In genomic region chr2:240559271-240559670, GRCh38 we compare ENCODE assay signal across 8 cellular contexts. TPM values are rescaled to one million over a fixed set of nuclear protein-coding genes. Genes with fewer than 3 reads are reported as not detected.
DNase-seq lines count a peak whose midpoint lies in the region; ATAC-seq and TF ChIP-seq lines count a peak whose summit lies in the region.

No MANE protein-coding gene starts in this region.

- H3K4me3 Mint-ChIP-seq in activated T-cell treated with anti-CD3 and anti-CD28 coated beads, Interleukin-2, amount 50 U/mL, for 4 hours, result peak overlapping the region; percentile 87
- H3K4me3 Mint-ChIP-seq in activated B cell treated with CpG ODN at 0.5 μM for 24 hours, result peak overlapping the region; percentile 72
- H3K4me3 Mint-ChIP-seq in stimulated activated naive B cell treated with anti-CD40 and anti-IgM and Interleukin-4, amounts not matched to agents 10 μg/mL and 1 μg/mL and 100 μg/mL, for 72 hours, result peak overlapping the region; percentile 91

- peak overlapping the region; percentile 64 for H3K27ac Mint-ChIP-seq in activated B cell treated with CpG ODN at 0.5 μM for 24 hours
- peak overlapping the region; percentile 85 for H3K27ac Mint-ChIP-seq in stimulated activated naive B cell treated with anti-CD40 and anti-IgM and Interleukin-4, amounts not matched to agents 10 μg/mL and 1 μg/mL and 100 μg/mL, for 72 hours

- no peaks in the 10 kb centered on the region for H3K9me3 Mint-ChIP-seq in activated T-cell treated with anti-CD3 and anti-CD28 coated beads, Interleukin-2, amount 50 U/mL, for 4 hours
- H3K9me3 Mint-ChIP-seq in activated B cell treated with CpG ODN at 0.5 μM for 24 hours, result no peaks in the 10 kb centered on the region
- no peaks in the 10 kb centered on the region for H3K9me3 Mint-ChIP-seq in stimulated activated naive B cell treated with anti-CD40 and anti-IgM and Interleukin-4, amounts not matched to agents 10 μg/mL and 1 μg/mL and 100 μg/mL, for 72 hours

- ATAC-seq in activated T-cell treated with anti-CD3 and anti-CD28 coated beads, Interleukin-2, amount 50 U/mL, for 4 hours, result no peak
- ATAC-seq in activated B cell treated with CpG ODN at 0.5 μM for 24 hours (ENCODE audit: low read depth) (no peak), GM21423 (IDR thresholded peaks at IDR 0.05; ENCODE audit: unreplicated experiment) (no peak)
- ATAC-seq in stimulated activated naive B cell treated with anti-CD40 and anti-IgM and Interleukin-4, amounts not matched to agents 10 μg/mL and 1 μg/mL and 100 μg/mL, for 72 hours (replicated peaks), result no peak

- peak overlapping the region; percentile 69 for H3K4me3 ChIP-seq in fibroblast of pulmonary artery (replicated peaks; ENCODE audit: low read depth, low read length)

- H3K27me3 Mint-ChIP-seq in activated T-cell treated with anti-CD3 and anti-CD28 coated beads, Interleukin-2, amount 50 U/mL, for 4 hours (ENCODE audit: low read depth), result no peaks in the 10 kb centered on the region
- no peaks in the 10 kb centered on the region for H3K27me3 Mint-ChIP-seq in activated B cell treated with CpG ODN at 0.5 μM for 24 hours
- no peaks in the 10 kb centered on the region for H3K27me3 Mint-ChIP-seq in stimulated activated naive B cell treated with anti-CD40 and anti-IgM and Interleukin-4, amounts not matched to agents 10 μg/mL and 1 μg/mL and 100 μg/mL, for 72 hours

- POLR2A ChIA-PET in activated B cell treated with CpG ODN at 0.5 μM for 24 hours (lab: Charles Lee) (interaction anchor here (0.8 kb wide), 1 partner anchor 27 kb away, joined by 4 read pairs; the partner anchor contains the start of gene CAPN10), HEK293T (lab: Yijun Ruan, JAX) (no interaction called here)

- H3K4me1 Mint-ChIP-seq in activated T-cell treated with anti-CD3 and anti-CD28 coated beads, Interleukin-2, amount 50 U/mL, for 4 hours (ENCODE audit: low read depth), result peaks cover 70% of the 10 kb centered on the region
- peaks cover 62% of the 10 kb centered on the region for H3K4me1 Mint-ChIP-seq in activated B cell treated with CpG ODN at 0.5 μM for 24 hours
- H3K4me1 Mint-ChIP-seq in stimulated activated naive B cell treated with anti-CD40 and anti-IgM and Interleukin-4, amounts not matched to agents 10 μg/mL and 1 μg/mL and 100 μg/mL, for 72 hours, result peaks cover 31 to 48% of the 10 kb centered on the region in 2 donors

- CTCF ChIA-PET in activated B cell treated with CpG ODN at 0.5 μM for 24 hours (lab: Charles Lee), result no interaction called here
- CTCF ChIA-PET in HEK293T (lab: Yijun Ruan, JAX), result no interaction called here

- no peak for DNase-seq in activated T-cell treated with anti-CD3 and anti-CD28 coated beads, Interleukin-2, amount 50 U/mL, for 4 hours
- DNase-seq in activated T-cell treated with anti-CD3 and anti-CD28 coated beads for 4 hours (no peak), activated B cell treated with CpG ODN at 0.5 μM for 24 hours (no peak), fibroblast of pulmonary artery (ENCODE audit: low read depth) (no peak), HEK293T (ENCODE audit: extremely low spot score) (no peak), NCI-H1436 treated with DMSO at 0.1 percent for 48 hours (lab: John Stamatoyannopoulos, UW) (no peak)
- DNase-seq in stimulated activated naive B cell treated with anti-CD40 and anti-IgM and Interleukin-4, amounts not matched to agents 10 μg/mL and 1 μg/mL and 100 μg/mL, for 72 hours, result no peak

- peaks cover 21% of the 10 kb centered on the region for H3K36me3 Mint-ChIP-seq in activated T-cell treated with anti-CD3 and anti-CD28 coated beads, Interleukin-2, amount 50 U/mL, for 4 hours (ENCODE audit: insufficient read depth)
- H3K36me3 Mint-ChIP-seq in activated B cell treated with CpG ODN at 0.5 μM for 24 hours (ENCODE audit: low read depth), result peaks cover 43% of the 10 kb centered on the region
- H3K36me3 Mint-ChIP-seq in stimulated activated naive B cell treated with anti-CD40 and anti-IgM and Interleukin-4, amounts not matched to agents 10 μg/mL and 1 μg/mL and 100 μg/mL, for 72 hours, result peaks cover 30 to 57% of the 10 kb centered on the region in 2 donors

- intact Hi-C loops in activated B cell treated with CpG ODN at 0.5 μM for 24 hours (cut with micrococcal nuclease), result no loop called here

- TF ChIP-seq CTCF in activated B cell treated with CpG ODN at 0.5 μM for 24 hours (IDR thresholded peaks at IDR 0.05) (no peak), fibroblast of pulmonary artery (IDR thresholded peaks at IDR 0.05; ENCODE audit: low read length, missing control alignments) (no peak)

TF ChIP-seq in HEK293T, 16 proteins besides CTCF, POLR2A, EP300 and RAD21:
- TF ChIP-seq FOXA1 (IDR thresholded peaks at IDR 0.05) (no peak), HDGF (IDR thresholded peaks at IDR 0.05; ENCODE audit: borderline replicate concordance) (no peak), NFRKB (IDR thresholded peaks at IDR 0.05) (no peak), FOXM1 (IDR thresholded peaks at IDR 0.05; ENCODE audit: borderline replicate concordance) (no peak), TARDBP (IDR thresholded peaks at IDR 0.05) (no peak), SUZ12 (IDR thresholded peaks at IDR 0.05) (no peak)

RNA-seq across cellular contexts. Expression of gene DUSP28, which starts 0.9 kb away (rescaled TPM):
- 1 to 10 TPM; 5.7 to 6.1 (median 5.9) TPM for total RNA-seq in activated T-cell treated with anti-CD3 and anti-CD28 coated beads, Interleukin-2, amount 50 U/mL, for 4 hours
- 11.5 and 11.8 TPM in 2 replicates for total RNA-seq in activated B cell treated with CpG ODN at 0.5 μM for 24 hours

RNA-seq across cellular contexts. Expression of gene ANKMY1, which starts 1.5 kb away (rescaled TPM):
- total RNA-seq in activated T-cell treated with anti-CD3 and anti-CD28 coated beads, Interleukin-2, amount 50 U/mL, for 4 hours, result 10 to 100 TPM; 15.7 to 17.2 (median 15.8) TPM
- total RNA-seq in activated B cell treated with CpG ODN at 0.5 μM for 24 hours, result 33.4 and 40.4 TPM in 2 replicates

RNA-seq across cellular contexts. Expression of gene RNPEPL1, which starts 9.0 kb away (rescaled TPM):
- 10 to 100 TPM; 40.9 to 46.0 (median 42.9) TPM for total RNA-seq in activated T-cell treated with anti-CD3 and anti-CD28 coated beads, Interleukin-2, amount 50 U/mL, for 4 hours
- total RNA-seq in activated B cell treated with CpG ODN at 0.5 μM for 24 hours, result 70.0 and 71.0 TPM in 2 replicates

RNA-seq across cellular contexts. Expression of gene CAPN10, which starts 27.3 kb away (rescaled TPM):
- total RNA-seq in activated T-cell treated with anti-CD3 and anti-CD28 coated beads, Interleukin-2, amount 50 U/mL, for 4 hours, result 10 to 100 TPM; 38.2 to 43.4 (median 41.1) TPM
- total RNA-seq in activated B cell treated with CpG ODN at 0.5 μM for 24 hours, result 55.2 and 61.8 TPM in 2 replicates
